Comparison of ENCODE assay signal across 29 cellular contexts in genomic region chr15:26045516-26045915, GRCh38.
DNase-seq lines count a peak whose midpoint lies in the region; ATAC-seq and TF ChIP-seq lines count a peak whose summit lies in the region.
"Had no signal": no experiment of that assay in that cellular context is flagged by ENCODE, and none has a peak within 500 bp of the region (broad histone marks: within the 10 kb centered on the region; RNA-seq: fewer than 3 reads in every experiment).

No MANE protein-coding gene starts in this region.

- H3K4me3 Mint-ChIP-seq in natural killer cell = no peak overlapping the region
- H3K4me3 Mint-ChIP-seq: B cell; CD14-positive monocyte; CD4-positive, alpha-beta memory T cell; CD4-positive, alpha-beta T cell; CD4-positive, CD25-positive, alpha-beta regulatory T cell; CD8-positive, alpha-beta memory T cell; CD8-positive, alpha-beta T cell had no signal

- H3K9me3 Mint-ChIP-seq in natural killer cell = no peaks in the 10 kb centered on the region
- H3K9me3 Mint-ChIP-seq: CD4-positive, alpha-beta T cell; CD8-positive, alpha-beta T cell had no signal

- H3K36me3 ChIP-seq in esophagus muscularis mucosa = no peaks in the 10 kb centered on the region
- H3K36me3 ChIP-seq: BE2C; BLaER1; BLaER1 treated with 17β-estradiol and CSF1 and Interleukin-3, amounts not matched to agents 10 nM and 100 nM had no signal

- no peak for TF ChIP-seq POLR2A in esophagus muscularis mucosa (IDR thresholded peaks at IDR 0.05; ENCODE audit: low read depth)

- H3K9me3 ChIP-seq in esophagus muscularis mucosa = peaks cover 0 to 5% (median 0%) of the 10 kb centered on the region in 4 donors
- H3K9me3 ChIP-seq: A549, BE2C, BLaER1 had no signal

- no peak overlapping the region for H3K27ac ChIP-seq in esophagus muscularis mucosa (replicated peaks in 1 of 4)
- H3K27ac ChIP-seq: 22Rv1; A549; BLaER1; BLaER1 treated with 17β-estradiol and CSF1 and Interleukin-3, amounts not matched to agents 10 nM and 100 nM; C4-2B had no signal

- peaks cover 12 to 13% of the 10 kb centered on the region in 2 donors for H3K4me1 Mint-ChIP-seq in natural killer cell
- H3K4me1 Mint-ChIP-seq: B cell; CD14-positive monocyte; CD4-positive, CD25-positive, alpha-beta regulatory T cell; CD8-positive, alpha-beta memory T cell had no signal

- H3K4me3 ChIP-seq in esophagus muscularis mucosa = no peak overlapping the region
- H3K4me3 ChIP-seq: A549; BLaER1; BLaER1 treated with 17β-estradiol and CSF1 and Interleukin-3, amounts not matched to agents 10 nM and 100 nM had no signal

- no peak for TF ChIP-seq EP300 in esophagus muscularis mucosa (IDR thresholded peaks at IDR 0.05)

- WGBS in esophagus muscularis mucosa = 100% methylated on average over 2 of the region's 2 CpGs

- H3K27me3 ChIP-seq in esophagus muscularis mucosa = no peaks in the 10 kb centered on the region
- H3K27me3 ChIP-seq: BE2C; BLaER1; BLaER1 treated with 17β-estradiol and CSF1 and Interleukin-3, amounts not matched to agents 10 nM and 100 nM had no signal

- peaks cover 13 to 48% of the 10 kb centered on the region in 2 donors for H3K27me3 Mint-ChIP-seq in natural killer cell (ENCODE audit: low read depth in 2 of 2)
- H3K27me3 Mint-ChIP-seq: CD4-positive, CD25-positive, alpha-beta regulatory T cell had no signal

- no peak overlapping the region for H3K27ac Mint-ChIP-seq in natural killer cell
- H3K27ac Mint-ChIP-seq: B cell; CD14-positive monocyte; CD4-positive, alpha-beta memory T cell; CD4-positive, alpha-beta T cell; CD4-positive, CD25-positive, alpha-beta regulatory T cell; CD8-positive, alpha-beta memory T cell; CD8-positive, alpha-beta T cell had no signal

- no peak for ATAC-seq in natural killer cell
- ATAC-seq: A549; CD8-positive, alpha-beta T cell had no signal

- intact Hi-C loops in esophagus muscularis mucosa (cut with DNase I) (no loop called here), natural killer cell (cut with micrococcal nuclease) (no loop called here)

- no peaks in the 10 kb centered on the region for H3K36me3 Mint-ChIP-seq in natural killer cell
- H3K36me3 Mint-ChIP-seq: CD14-positive monocyte; CD4-positive, alpha-beta memory T cell; CD4-positive, CD25-positive, alpha-beta regulatory T cell; CD8-positive, alpha-beta memory T cell; CD8-positive, alpha-beta T cell had no signal

- TF ChIP-seq CTCF in esophagus muscularis mucosa (IDR thresholded peaks at IDR 0.05) = no peak
- no peak for TF ChIP-seq CTCF in natural killer cell (IDR thresholded peaks at IDR 0.05)

- DNase-seq in esophagus muscularis mucosa (ENCODE audit: extremely low spot score) = peak; percentile 89
- DNase-seq in natural killer cell = no peak
- DNase-seq: 8988T; ACHN; AML-193; BE2C; C1 segment of cervical spinal cord; Caco-2; Calu3; CD4-positive, alpha-beta memory T cell; CD4-positive, alpha-beta T cell; CD4-positive, CD25-positive, alpha-beta regulatory T cell; CD8-positive, alpha-beta memory T cell; CD8-positive, alpha-beta T cell; COR-L47; DMS 273 treated with DMSO at 0.1 percent for 48 hours; DMS153; DMS53; DMS79; DMS79 treated with DMSO at 0.1 percent for 48 hours; DND-41; EL had no signal

- H3K4me1 ChIP-seq in esophagus muscularis mucosa = no peaks in the 10 kb centered on the region
- H3K4me1 ChIP-seq: A549, BE2C, BLaER1, Caco-2 had no signal
